Comparison of ENCODE assay signal across 9 cellular contexts in genomic region chr12:6345319-6346071, GRCh38. TPM values are rescaled to one million over a fixed set of nuclear protein-coding genes. Genes with fewer than 3 reads are reported as not detected.
DNase-seq lines count a peak whose midpoint lies in the region; ATAC-seq, FAIRE-seq and TF ChIP-seq lines count a peak whose summit lies in the region.
"Had no signal": no experiment of that assay in that cellular context is flagged by ENCODE, and none has a peak within 500 bp of the region (broad histone marks: within the 10 kb centered on the region; RNA-seq: fewer than 3 reads in every experiment).

No MANE protein-coding gene starts in this region.

- no peak overlapping the region for H3K9ac ChIP-seq in neural progenitor cell

- no peaks in the 10 kb centered on the region for H3K36me3 Mint-ChIP-seq in neural progenitor cell

- H3K4me1 ChIP-seq in neural progenitor cell = peaks cover 10% of the 10 kb centered on the region

- H3K9me3 ChIP-seq in neural progenitor cell (ENCODE audit: low read depth) = no peaks in the 10 kb centered on the region
- H3K9me3 ChIP-seq: pancreas had no signal

- no peak overlapping the region for H3K4me3 ChIP-seq in neural progenitor cell
- H3K4me3 ChIP-seq: pancreas had no signal

- H3K27me3 ChIP-seq in neural progenitor cell = no peaks in the 10 kb centered on the region
- H3K27me3 ChIP-seq: pancreas had no signal

- intact Hi-C loops in sciatic nerve (cut with DNase I) = no loop called here

- no peak overlapping the region for H3K27ac ChIP-seq in neural progenitor cell

- no peak for FAIRE-seq in GM12891 (lab: Jason Lieb, UNC)
- FAIRE-seq: pancreas had no signal

- DNase-seq in GM12891 (ENCODE audit: insufficient read length, low spot score) = no peak
- peak; percentile 19 for DNase-seq in SKM-1 (lab: John Stamatoyannopoulos, UW; ENCODE audit: unreplicated experiment)
- DNase-seq in effector CD4-positive, alpha-beta T cell = peak; percentile 30
- DNase-seq in neural progenitor cell (ENCODE audit: low spot score) = no peak
- no peak for DNase-seq in DMS 273 (lab: John Stamatoyannopoulos, UW; ENCODE audit: unreplicated experiment)
- no peak for DNase-seq in sciatic nerve (ENCODE audit: low spot score)
- no peak for DNase-seq in effector CD8-positive, alpha-beta T cell (lab: John Stamatoyannopoulos, UW)

- no peaks in the 10 kb centered on the region for H3K36me3 ChIP-seq in neural progenitor cell

- no peak for TF ChIP-seq POLR2A in GM12891 (IDR thresholded peaks at IDR 0.05; ENCODE audit: low read depth, low read length)

- no peak for ATAC-seq in HG02938 (IDR thresholded peaks at IDR 0.05; ENCODE audit: unreplicated experiment)
- no peak for ATAC-seq in sciatic nerve

- no peak for TF ChIP-seq CTCF in neural progenitor cell (IDR thresholded peaks at IDR 0.05)

- H3K4me3 Mint-ChIP-seq in neural progenitor cell = peak overlapping the region; percentile 18

- H3K9me3 Mint-ChIP-seq in neural progenitor cell = peaks cover 2% of the 10 kb centered on the region

- no peak overlapping the region for H3K27ac Mint-ChIP-seq in neural progenitor cell

- H4K20me1 ChIP-seq in neural progenitor cell (ENCODE audit: low read depth) = no peaks in the 10 kb centered on the region

- H2AFZ ChIP-seq in neural progenitor cell (replicated peaks) = no peak overlapping the region

- peaks cover 22% of the 10 kb centered on the region for H3F3A ChIP-seq in neural progenitor cell (ENCODE audit: low read depth)

- H3K27me3 Mint-ChIP-seq in neural progenitor cell (ENCODE audit: insufficient read depth, low read depth) = peaks cover 4% of the 10 kb centered on the region

- H3K4me1 Mint-ChIP-seq in neural progenitor cell = peaks cover 24% of the 10 kb centered on the region

- no peak overlapping the region for H3K4me2 ChIP-seq in neural progenitor cell

- H3K79me2 ChIP-seq in neural progenitor cell (ENCODE audit: low read depth) = peaks cover 18% of the 10 kb centered on the region

TF ChIP-seq in GM12891, 5 proteins besides CTCF, POLR2A, EP300 and RAD21:
- TF ChIP-seq PAX5 (IDR thresholded peaks at IDR 0.05; ENCODE audit: insufficient read depth, low read length, severe bottlenecking) (no peak), SPI1 (IDR thresholded peaks at IDR 0.05; ENCODE audit: low read depth, low read length) (peak; percentile 45)

RNA-seq across cellular contexts. Expression of gene TNFRSF1A, which starts 3.6 kb away (rescaled TPM):
- polyA plus RNA-seq in GM12891 (2012; ENCODE audit: low read depth, missing spikeins) = 8.1 TPM
- total RNA-seq in neural progenitor cell (ENCODE audit: low replicate concordance) (21.8 and 24.7 TPM in 2 replicates), sciatic nerve (215 TPM)

RNA-seq across cellular contexts. Expression of gene SCNN1A, which starts 29.9 kb away (rescaled TPM):
- 0.12 TPM for polyA plus RNA-seq in GM12891 (2012; ENCODE audit: low read depth, missing spikeins)
- total RNA-seq in neural progenitor cell (ENCODE audit: low replicate concordance) = 1.2 and 5.0 TPM in 2 replicates
- 16.8 TPM for total RNA-seq in sciatic nerve

RNA-seq across cellular contexts. Expression of gene PLEKHG6, which starts 35.0 kb away (rescaled TPM):
- 3.2 TPM for polyA plus RNA-seq in GM12891 (2012; ENCODE audit: low read depth, missing spikeins)
- total RNA-seq in neural progenitor cell (ENCODE audit: low replicate concordance) (0.86 and 1.7 TPM in 2 replicates), sciatic nerve (5.2 TPM)

RNA-seq across cellular contexts. Expression of gene LTBR, which starts 38.5 kb away (rescaled TPM):
- 3.5 TPM for polyA plus RNA-seq in GM12891 (2012; ENCODE audit: low read depth, missing spikeins)
- 0.25 TPM in 1 of 2 replicates, not detected in the other for total RNA-seq in neural progenitor cell (ENCODE audit: low replicate concordance)
- total RNA-seq in sciatic nerve = 99.7 TPM

Comparison
In these comparisons a context has a peak if more than half of its experiments do, and no peak if none do; other contexts are left out.
1. DNase-seq: peak in SKM-1 (single experiment) and effector CD4-positive, alpha-beta T cell (single experiment); none in GM12891 (single experiment), neural progenitor cell (single experiment), DMS 273 (single experiment), sciatic nerve (single experiment) and effector CD8-positive, alpha-beta T cell (single experiment).